ENCODE assay signal across 8 cellular contexts in genomic region chr5:25418978-25419377, GRCh38.
"Had no signal": no experiment of that assay in that cellular context is flagged by ENCODE, and none has a peak within 500 bp of the region (broad histone marks: within the 10 kb centered on the region; RNA-seq: fewer than 3 reads in every experiment).

No MANE protein-coding gene starts in this region.

- H3K4me3 ChIP-seq: GM12878 had no signal

- ATAC-seq: GM12878 had no signal

- DNase-seq: GDM1, GF-D8 had no signal

- FAIRE-seq: G401.6, GM12878, GM12891, GM12892, GM18507, GM19239 had no signal
